In genomic region chr3:179436517-179436916, GRCh38 we compare ENCODE assay signal across 24 cellular contexts. TPM values are rescaled to one million over a fixed set of nuclear protein-coding genes. Genes with fewer than 3 reads are reported as not detected.
DNase-seq lines count a peak whose midpoint lies in the region; ATAC-seq and TF ChIP-seq lines count a peak whose summit lies in the region.
"Had no signal": no experiment of that assay in that cellular context is flagged by ENCODE, and none has a peak within 500 bp of the region (broad histone marks: within the 10 kb centered on the region; RNA-seq: fewer than 3 reads in every experiment).

No MANE protein-coding gene starts in this region.

- no peaks in the 10 kb centered on the region for H3K9me3 Mint-ChIP-seq in dendritic cell treated with granulocyte-macrophage colony-stimulating factor and Interleukin-4, amounts not matched to agents 40 ng/mL and 50 ng/mL, for 4 days
- no peaks in the 10 kb centered on the region for H3K9me3 Mint-ChIP-seq in stimulated activated memory B cell treated with anti-CD40 and anti-IgM and Interleukin-4, amounts not matched to agents 10 μg/mL and 1 μg/mL and 100 μg/mL, for 72 hours
- no peaks in the 10 kb centered on the region for H3K9me3 Mint-ChIP-seq in glutamatergic neuron (ENCODE audit: unreplicated experiment)
- H3K9me3 Mint-ChIP-seq: CD8-positive, alpha-beta memory T cell; endodermal cell; naive thymus-derived CD8-positive, alpha-beta T cell had no signal

- H3K36me3 Mint-ChIP-seq in dendritic cell treated with granulocyte-macrophage colony-stimulating factor and Interleukin-4, amounts not matched to agents 40 ng/mL and 50 ng/mL, for 4 days (ENCODE audit: low read depth), result peaks cover 6% of the 10 kb centered on the region
- H3K36me3 Mint-ChIP-seq in stimulated activated memory B cell treated with anti-CD40 and anti-IgM and Interleukin-4, amounts not matched to agents 10 μg/mL and 1 μg/mL and 100 μg/mL, for 72 hours, result no peaks in the 10 kb centered on the region
- H3K36me3 Mint-ChIP-seq in glutamatergic neuron (ENCODE audit: unreplicated experiment), result no peaks in the 10 kb centered on the region
- H3K36me3 Mint-ChIP-seq: CD8-positive, alpha-beta memory T cell; naive thymus-derived CD8-positive, alpha-beta T cell had no signal

- no peak overlapping the region for H3K9ac ChIP-seq in OCI-LY3 (ENCODE audit: low read length)

- no peaks in the 10 kb centered on the region for H4K20me1 ChIP-seq in OCI-LY3 (ENCODE audit: insufficient read depth, low read length)

- peak overlapping the region; percentile 23 for H3K4me3 Mint-ChIP-seq in dendritic cell treated with granulocyte-macrophage colony-stimulating factor and Interleukin-4, amounts not matched to agents 40 ng/mL and 50 ng/mL, for 4 days
- no peak overlapping the region for H3K4me3 Mint-ChIP-seq in stimulated activated memory B cell treated with anti-CD40 and anti-IgM and Interleukin-4, amounts not matched to agents 10 μg/mL and 1 μg/mL and 100 μg/mL, for 72 hours
- no peak overlapping the region for H3K4me3 Mint-ChIP-seq in glutamatergic neuron (ENCODE audit: unreplicated experiment)
- H3K4me3 Mint-ChIP-seq: activated CD8-positive, alpha-beta T cell treated with anti-CD3 and anti-CD28 coated beads, Interleukin-2, amount 10 ng/mL, durations not matched to agents 7 days and 5 days; CD8-positive, alpha-beta memory T cell; endodermal cell; naive thymus-derived CD8-positive, alpha-beta T cell had no signal

- peak overlapping the region; percentile 31; the same call in 1 of the 2 replicates for H2AFZ ChIP-seq in OCI-LY3 (ENCODE audit: low read depth, low read length)

- 56 to 72% (median 69%) methylated on average over 3 of the region's 3 CpGs for WGBS in adrenal gland, 4 donors

- intact Hi-C loops in dendritic cell treated with granulocyte-macrophage colony-stimulating factor and Interleukin-4, amounts not matched to agents 40 ng/mL and 50 ng/mL, for 4 days (cut with micrococcal nuclease), result no loop called here
- intact Hi-C loops in adrenal gland (cut with DNase I), result no loop called here

- H3K27me3 Mint-ChIP-seq in dendritic cell treated with granulocyte-macrophage colony-stimulating factor and Interleukin-4, amounts not matched to agents 40 ng/mL and 50 ng/mL, for 4 days, result no peaks in the 10 kb centered on the region
- H3K27me3 Mint-ChIP-seq in stimulated activated memory B cell treated with anti-CD40 and anti-IgM and Interleukin-4, amounts not matched to agents 10 μg/mL and 1 μg/mL and 100 μg/mL, for 72 hours, result no peaks in the 10 kb centered on the region
- H3K27me3 Mint-ChIP-seq in glutamatergic neuron (ENCODE audit: unreplicated experiment), result peaks cover 3% of the 10 kb centered on the region

- peak overlapping the region; percentile 23 for H3K4me2 ChIP-seq in OCI-LY3 (ENCODE audit: low read length)

- H3K27ac ChIP-seq in OCI-LY3 (ENCODE audit: low read length) (peak overlapping the region; percentile 11; the same call in 1 of the 2 replicates), adrenal gland (peak overlapping the region in 1 of 5 donors; percentile 38), RWPE1 (no peak overlapping the region)
- H3K27ac ChIP-seq: brain microvascular endothelial cell, colonic mucosa, ovary had no signal

- H3K79me2 ChIP-seq in OCI-LY3 (ENCODE audit: low read length), result 0 out of 2 replicates have a peak, but pooled peaks cover 4% of the 10 kb centered on the region

- TF ChIP-seq POLR2A in adrenal gland (IDR thresholded peaks at IDR 0.05), result no peak

- H3K27ac Mint-ChIP-seq in dendritic cell treated with granulocyte-macrophage colony-stimulating factor and Interleukin-4, amounts not matched to agents 40 ng/mL and 50 ng/mL, for 4 days, result peak overlapping the region; percentile 69
- peak overlapping the region; percentile 73 for H3K27ac Mint-ChIP-seq in stimulated activated memory B cell treated with anti-CD40 and anti-IgM and Interleukin-4, amounts not matched to agents 10 μg/mL and 1 μg/mL and 100 μg/mL, for 72 hours
- H3K27ac Mint-ChIP-seq in glutamatergic neuron (ENCODE audit: unreplicated experiment), result no peak overlapping the region
- H3K27ac Mint-ChIP-seq: activated CD8-positive, alpha-beta T cell treated with anti-CD3 and anti-CD28 coated beads, Interleukin-2, amount 10 ng/mL, durations not matched to agents 7 days and 5 days; CD8-positive, alpha-beta memory T cell; endodermal cell had no signal

- H3K4me3 ChIP-seq in OCI-LY3 (ENCODE audit: low read length) (no peak overlapping the region), adrenal gland (no peak overlapping the region)
- H3K4me3 ChIP-seq: colonic mucosa, ovary had no signal

- peaks cover 72% of the 10 kb centered on the region for H3K4me1 Mint-ChIP-seq in dendritic cell treated with granulocyte-macrophage colony-stimulating factor and Interleukin-4, amounts not matched to agents 40 ng/mL and 50 ng/mL, for 4 days (ENCODE audit: low read depth)
- peaks cover 61% of the 10 kb centered on the region for H3K4me1 Mint-ChIP-seq in stimulated activated memory B cell treated with anti-CD40 and anti-IgM and Interleukin-4, amounts not matched to agents 10 μg/mL and 1 μg/mL and 100 μg/mL, for 72 hours
- H3K4me1 Mint-ChIP-seq in glutamatergic neuron (ENCODE audit: low read depth, unreplicated experiment), result peaks cover 3% of the 10 kb centered on the region

- H3K9me3 ChIP-seq in OCI-LY3 (ENCODE audit: insufficient read depth, low read length) (no peaks in the 10 kb centered on the region), adrenal gland (replicated peaks in 1 of 3) (no peaks in the 10 kb centered on the region)
- H3K9me3 ChIP-seq: colonic mucosa, ovary had no signal

- TF ChIP-seq CTCF in OCI-LY3 (IDR thresholded peaks at IDR 0.05; ENCODE audit: low read depth, low read length) (no peak), adrenal gland (IDR thresholded peaks at IDR 0.05) (no peak), glutamatergic neuron (IDR thresholded peaks at IDR 0.05; ENCODE audit: partially characterized antibody, unreplicated experiment) (no peak), RWPE1 (conservative IDR thresholded peaks at IDR 0.05; ENCODE audit: low read depth) (no peak)

- H3K36me3 ChIP-seq in OCI-LY3 (replicated peaks; ENCODE audit: low read depth, low read length), result no peaks in the 10 kb centered on the region
- H3K36me3 ChIP-seq in adrenal gland (replicated peaks in 1 of 2), result no peaks in the 10 kb centered on the region
- H3K36me3 ChIP-seq: brain microvascular endothelial cell, colonic mucosa, ovary had no signal

- peaks cover 63% of the 10 kb centered on the region for H3K4me1 ChIP-seq in OCI-LY3 (ENCODE audit: low read length)
- H3K4me1 ChIP-seq in adrenal gland (replicated peaks in 1 of 2), result peaks cover 0 to 13% of the 10 kb centered on the region in 2 donors
- H3K4me1 ChIP-seq: colonic mucosa had no signal

- CTCF ChIA-PET in RWPE1 (lab: Yijun Ruan, JAX), result no interaction called here

- ATAC-seq in stimulated activated memory B cell treated with anti-CD40 and anti-IgM and Interleukin-4, amounts not matched to agents 10 μg/mL and 1 μg/mL and 100 μg/mL, for 72 hours, result no peak
- ATAC-seq in GM21576 (IDR thresholded peaks at IDR 0.05; ENCODE audit: unreplicated experiment), result no peak
- ATAC-seq: activated CD8-positive, alpha-beta T cell treated with anti-CD3 and anti-CD28 coated beads, Interleukin-2, amount 10 ng/mL, durations not matched to agents 7 days and 5 days; HCT116; naive thymus-derived CD8-positive, alpha-beta T cell; right cardiac atrium had no signal

- POLR2A ChIA-PET in RWPE1 (lab: Yijun Ruan, JAX; ENCODE audit: low non-redundant PET), result no interaction called here

- no peaks in the 10 kb centered on the region; the same call in 1 of the 2 replicates for H3K27me3 ChIP-seq in OCI-LY3 (ENCODE audit: low read depth, low read length)
- no peaks in the 10 kb centered on the region for H3K27me3 ChIP-seq in adrenal gland
- H3K27me3 ChIP-seq: brain microvascular endothelial cell, colonic mucosa, ovary had no signal

- DNase-seq in GDM1 (lab: John Stamatoyannopoulos, UW), result peak; percentile 33
- DNase-seq in adrenal gland, result no peak
- no peak for DNase-seq in glutamatergic neuron
- no peak for DNase-seq in RWPE1 (ENCODE audit: low spot score)
- DNase-seq: activated CD4-positive, CD25-positive, alpha-beta regulatory T cell treated with anti-CD3 and anti-CD28 coated beads, Interleukin-2, amount 50 U/mL, for 72 hours; activated CD8-positive, alpha-beta T cell treated with anti-CD3 and anti-CD28 coated beads, Interleukin-2, amount 10 ng/mL, durations not matched to agents 7 days and 5 days; activated gamma-delta T cell treated with Interleukin-2 at 50 U/mL for 16 hours; brain microvascular endothelial cell; CD8-positive, alpha-beta memory T cell; colonic mucosa; endodermal cell; KG1; naive thymus-derived CD8-positive, alpha-beta T cell; NCI-H1092 treated with DMSO at 0.1 percent for 48 hours; NCI-H2029; ovary; right cardiac atrium; stimulated activated CD4-positive, alpha-beta T cell treated with anti-CD3 and anti-CD28 coated beads, Interleukin-15, amount 100 ng/mL, for 24 hours; T-helper 9 cell had no signal

RNA-seq across cellular contexts. Expression of gene GNB4, which starts 14.8 kb away (rescaled TPM):
- total RNA-seq in adrenal gland (10 to 100 TPM in 7 of 8 donors, 1 to 10 TPM in 1; 9.4 to 21.8 (median 13.7) TPM), glutamatergic neuron (ENCODE audit: unreplicated experiment) (19.1 TPM)
- 1 to 10 TPM; 2.6 to 9.9 (median 4.7) TPM for polyA plus RNA-seq in adrenal gland
